Comparison of ENCODE assay signal across 1 cellular context in the genomic region with DNA sequence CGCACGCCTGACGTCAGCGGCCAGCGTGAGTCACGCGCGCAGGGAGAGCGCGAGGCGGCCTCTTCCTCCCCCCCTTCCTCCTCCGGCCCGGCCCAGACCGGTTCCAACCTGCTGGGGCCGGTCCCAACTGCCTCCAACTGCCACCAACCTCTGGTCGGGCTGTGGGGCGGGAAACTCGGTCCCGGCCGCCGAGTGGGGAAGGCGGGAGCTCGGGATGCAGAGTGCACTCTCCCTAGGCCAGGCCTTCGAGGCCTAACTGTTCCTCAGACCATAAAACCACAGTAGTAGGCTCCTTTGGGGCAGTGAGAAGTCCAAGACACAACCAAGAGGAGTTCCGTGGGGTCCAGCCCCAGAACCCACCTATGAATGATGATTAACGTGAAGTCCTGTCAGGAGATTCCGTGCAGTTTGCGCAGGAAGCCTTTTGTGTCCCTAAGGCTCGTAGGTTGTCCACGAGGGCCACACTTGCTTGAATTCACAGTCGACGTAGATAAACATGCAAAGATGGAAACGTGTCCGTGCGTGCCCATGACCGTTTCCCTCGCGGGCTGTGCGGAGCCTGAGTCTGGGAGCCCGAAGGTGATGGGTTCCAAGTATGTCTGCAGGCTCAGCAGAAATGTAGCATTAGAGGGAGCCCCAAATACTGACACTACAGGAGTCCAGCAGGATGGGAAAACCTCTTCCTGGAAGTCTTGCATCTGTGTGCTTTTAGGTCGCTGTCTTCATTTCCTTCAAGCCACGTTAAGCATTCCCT.
TF ChIP-seq lines count a peak whose summit lies in the region.

No MANE protein-coding gene starts in this region.

TF ChIP-seq in HepG2, 621 proteins besides CTCF, POLR2A, EP300 and RAD21 (continued from another document and continues in another):
- TF ChIP-seq, protein P1, sequence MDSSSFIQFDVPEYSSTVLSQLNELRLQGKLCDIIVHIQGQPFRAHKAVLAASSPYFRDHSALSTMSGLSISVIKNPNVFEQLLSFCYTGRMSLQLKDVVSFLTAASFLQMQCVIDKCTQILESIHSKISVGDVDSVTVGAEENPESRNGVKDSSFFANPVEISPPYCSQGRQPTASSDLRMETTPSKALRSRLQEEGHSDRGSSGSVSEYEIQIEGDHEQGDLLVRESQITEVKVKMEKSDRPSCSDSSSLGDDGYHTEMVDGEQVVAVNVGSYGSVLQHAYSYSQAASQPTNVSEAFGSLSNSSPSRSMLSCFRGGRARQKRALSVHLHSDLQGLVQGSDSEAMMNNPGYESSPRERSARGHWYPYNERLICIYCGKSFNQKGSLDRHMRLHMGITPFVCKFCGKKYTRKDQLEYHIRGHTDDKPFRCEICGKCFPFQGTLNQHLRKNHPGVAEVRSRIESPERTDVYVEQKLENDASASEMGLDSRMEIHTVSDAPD (CRISPR knock-in tag; IDR thresholded peaks at IDR 0.05) = no peak; the same call in 1 of the 2 replicates
- TF ChIP-seq PAWR (CRISPR knock-in tag; IDR thresholded peaks at IDR 0.05; ENCODE audit: borderline replicate concordance) = peak; percentile 28; the same call in 1 of the 2 replicates
- TF ChIP-seq NR2F2 (IDR thresholded peaks at IDR 0.05; ENCODE audit: borderline replicate concordance, low read depth) = no peak
- TF ChIP-seq, protein P2, sequence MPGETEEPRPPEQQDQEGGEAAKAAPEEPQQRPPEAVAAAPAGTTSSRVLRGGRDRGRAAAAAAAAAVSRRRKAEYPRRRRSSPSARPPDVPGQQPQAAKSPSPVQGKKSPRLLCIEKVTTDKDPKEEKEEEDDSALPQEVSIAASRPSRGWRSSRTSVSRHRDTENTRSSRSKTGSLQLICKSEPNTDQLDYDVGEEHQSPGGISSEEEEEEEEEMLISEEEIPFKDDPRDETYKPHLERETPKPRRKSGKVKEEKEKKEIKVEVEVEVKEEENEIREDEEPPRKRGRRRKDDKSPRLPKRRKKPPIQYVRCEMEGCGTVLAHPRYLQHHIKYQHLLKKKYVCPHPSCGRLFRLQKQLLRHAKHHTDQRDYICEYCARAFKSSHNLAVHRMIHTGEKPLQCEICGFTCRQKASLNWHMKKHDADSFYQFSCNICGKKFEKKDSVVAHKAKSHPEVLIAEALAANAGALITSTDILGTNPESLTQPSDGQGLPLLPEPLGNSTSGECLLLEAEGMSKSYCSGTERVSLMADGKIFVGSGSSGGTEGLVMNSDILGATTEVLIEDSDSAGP (CRISPR knock-in tag; IDR thresholded peaks at IDR 0.05; ENCODE audit: borderline replicate concordance) = peak; percentile 86
- no peak; the same call in 1 of the 2 replicates for TF ChIP-seq ZNF616 (CRISPR knock-in tag; IDR thresholded peaks at IDR 0.05; ENCODE audit: low read depth)
- TF ChIP-seq KDM3A (CRISPR knock-in tag; IDR thresholded peaks at IDR 0.05; ENCODE audit: low read depth) = peak; percentile 83
- TF ChIP-seq TBL1XR1 (IDR thresholded peaks at IDR 0.05; ENCODE audit: borderline replicate concordance, low read length, partially characterized antibody) = no peak
- peak; percentile 28; the same call in 1 of the 2 replicates for TF ChIP-seq ELF4 (CRISPR knock-in tag; IDR thresholded peaks at IDR 0.05; ENCODE audit: borderline replicate concordance)
- no peak; the same call in 1 of the 2 replicates for TF ChIP-seq HES4 (CRISPR knock-in tag; IDR thresholded peaks at IDR 0.05; ENCODE audit: borderline replicate concordance)
- no peak for TF ChIP-seq NFRKB (IDR thresholded peaks at IDR 0.05)
- TF ChIP-seq CBFB (CRISPR knock-in tag; IDR thresholded peaks at IDR 0.05) = no peak; the same call in 1 of the 2 replicates
- TF ChIP-seq, protein P3, sequence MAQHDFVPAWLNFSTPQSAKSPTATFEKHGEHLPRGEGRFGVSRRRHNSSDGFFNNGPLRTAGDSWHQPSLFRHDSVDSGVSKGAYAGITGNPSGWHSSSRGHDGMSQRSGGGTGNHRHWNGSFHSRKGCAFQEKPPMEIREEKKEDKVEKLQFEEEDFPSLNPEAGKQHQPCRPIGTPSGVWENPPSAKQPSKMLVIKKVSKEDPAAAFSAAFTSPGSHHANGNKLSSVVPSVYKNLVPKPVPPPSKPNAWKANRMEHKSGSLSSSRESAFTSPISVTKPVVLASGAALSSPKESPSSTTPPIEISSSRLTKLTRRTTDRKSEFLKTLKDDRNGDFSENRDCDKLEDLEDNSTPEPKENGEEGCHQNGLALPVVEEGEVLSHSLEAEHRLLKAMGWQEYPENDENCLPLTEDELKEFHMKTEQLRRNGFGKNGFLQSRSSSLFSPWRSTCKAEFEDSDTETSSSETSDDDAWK (CRISPR knock-in tag; IDR thresholded peaks at IDR 0.05) = no peak
- TF ChIP-seq ZNF225 (CRISPR knock-in tag; IDR thresholded peaks at IDR 0.05) = no peak
- TF ChIP-seq ZNF510 (CRISPR knock-in tag; IDR thresholded peaks at IDR 0.05; ENCODE audit: low read depth) = peak; percentile 18; the same call in 1 of the 2 replicates
- no peak; the same call in 1 of the 2 replicates for TF ChIP-seq ZNF713 (CRISPR knock-in tag; IDR thresholded peaks at IDR 0.05)
- no peak for TF ChIP-seq ZBTB42 (CRISPR knock-in tag; IDR thresholded peaks at IDR 0.05)
- TF ChIP-seq, protein P4, sequence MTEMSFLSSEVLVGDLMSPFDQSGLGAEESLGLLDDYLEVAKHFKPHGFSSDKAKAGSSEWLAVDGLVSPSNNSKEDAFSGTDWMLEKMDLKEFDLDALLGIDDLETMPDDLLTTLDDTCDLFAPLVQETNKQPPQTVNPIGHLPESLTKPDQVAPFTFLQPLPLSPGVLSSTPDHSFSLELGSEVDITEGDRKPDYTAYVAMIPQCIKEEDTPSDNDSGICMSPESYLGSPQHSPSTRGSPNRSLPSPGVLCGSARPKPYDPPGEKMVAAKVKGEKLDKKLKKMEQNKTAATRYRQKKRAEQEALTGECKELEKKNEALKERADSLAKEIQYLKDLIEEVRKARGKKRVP (CRISPR knock-in tag; IDR thresholded peaks at IDR 0.05) = peak in 1 of 2 experiments; percentile 59; a peak in 2 of 4 replicates
- TF ChIP-seq ZNF75D (CRISPR knock-in tag; IDR thresholded peaks at IDR 0.05; ENCODE audit: borderline replicate concordance) = peak; percentile 81; the same call in 1 of the 2 replicates
- TF ChIP-seq MIER3 (CRISPR knock-in tag; IDR thresholded peaks at IDR 0.05; ENCODE audit: borderline replicate concordance) = peak; percentile 24; the same call in 1 of the 2 replicates
- peak; percentile 87; the same call in 1 of the 2 replicates for TF ChIP-seq MED13 (CRISPR knock-in tag; IDR thresholded peaks at IDR 0.05)
- TF ChIP-seq ZNF724P (CRISPR knock-in tag; IDR thresholded peaks at IDR 0.05; ENCODE audit: borderline replicate concordance) = peak; percentile 87; the same call in 1 of the 2 replicates
- TF ChIP-seq, protein P5, sequence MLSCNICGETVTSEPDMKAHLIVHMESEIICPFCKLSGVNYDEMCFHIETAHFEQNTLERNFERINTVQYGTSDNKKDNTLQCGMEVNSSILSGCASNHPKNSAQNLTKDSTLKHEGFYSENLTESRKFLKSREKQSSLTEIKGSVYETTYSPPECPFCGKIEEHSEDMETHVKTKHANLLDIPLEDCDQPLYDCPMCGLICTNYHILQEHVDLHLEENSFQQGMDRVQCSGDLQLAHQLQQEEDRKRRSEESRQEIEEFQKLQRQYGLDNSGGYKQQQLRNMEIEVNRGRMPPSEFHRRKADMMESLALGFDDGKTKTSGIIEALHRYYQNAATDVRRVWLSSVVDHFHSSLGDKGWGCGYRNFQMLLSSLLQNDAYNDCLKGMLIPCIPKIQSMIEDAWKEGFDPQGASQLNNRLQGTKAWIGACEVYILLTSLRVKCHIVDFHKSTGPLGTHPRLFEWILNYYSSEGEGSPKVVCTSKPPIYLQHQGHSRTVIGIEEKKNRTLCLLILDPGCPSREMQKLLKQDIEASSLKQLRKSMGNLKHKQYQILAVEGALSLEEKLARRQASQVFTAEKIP (CRISPR knock-in tag; IDR thresholded peaks at IDR 0.05; ENCODE audit: borderline replicate concordance) = no peak
- TF ChIP-seq, protein P6, sequence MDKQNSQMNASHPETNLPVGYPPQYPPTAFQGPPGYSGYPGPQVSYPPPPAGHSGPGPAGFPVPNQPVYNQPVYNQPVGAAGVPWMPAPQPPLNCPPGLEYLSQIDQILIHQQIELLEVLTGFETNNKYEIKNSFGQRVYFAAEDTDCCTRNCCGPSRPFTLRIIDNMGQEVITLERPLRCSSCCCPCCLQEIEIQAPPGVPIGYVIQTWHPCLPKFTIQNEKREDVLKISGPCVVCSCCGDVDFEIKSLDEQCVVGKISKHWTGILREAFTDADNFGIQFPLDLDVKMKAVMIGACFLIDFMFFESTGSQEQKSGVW (CRISPR knock-in tag; IDR thresholded peaks at IDR 0.05; ENCODE audit: borderline replicate concordance) = no peak
- TF ChIP-seq MEIS1 (CRISPR knock-in tag; IDR thresholded peaks at IDR 0.05; ENCODE audit: borderline replicate concordance) = no peak
- TF ChIP-seq, protein P7, sequence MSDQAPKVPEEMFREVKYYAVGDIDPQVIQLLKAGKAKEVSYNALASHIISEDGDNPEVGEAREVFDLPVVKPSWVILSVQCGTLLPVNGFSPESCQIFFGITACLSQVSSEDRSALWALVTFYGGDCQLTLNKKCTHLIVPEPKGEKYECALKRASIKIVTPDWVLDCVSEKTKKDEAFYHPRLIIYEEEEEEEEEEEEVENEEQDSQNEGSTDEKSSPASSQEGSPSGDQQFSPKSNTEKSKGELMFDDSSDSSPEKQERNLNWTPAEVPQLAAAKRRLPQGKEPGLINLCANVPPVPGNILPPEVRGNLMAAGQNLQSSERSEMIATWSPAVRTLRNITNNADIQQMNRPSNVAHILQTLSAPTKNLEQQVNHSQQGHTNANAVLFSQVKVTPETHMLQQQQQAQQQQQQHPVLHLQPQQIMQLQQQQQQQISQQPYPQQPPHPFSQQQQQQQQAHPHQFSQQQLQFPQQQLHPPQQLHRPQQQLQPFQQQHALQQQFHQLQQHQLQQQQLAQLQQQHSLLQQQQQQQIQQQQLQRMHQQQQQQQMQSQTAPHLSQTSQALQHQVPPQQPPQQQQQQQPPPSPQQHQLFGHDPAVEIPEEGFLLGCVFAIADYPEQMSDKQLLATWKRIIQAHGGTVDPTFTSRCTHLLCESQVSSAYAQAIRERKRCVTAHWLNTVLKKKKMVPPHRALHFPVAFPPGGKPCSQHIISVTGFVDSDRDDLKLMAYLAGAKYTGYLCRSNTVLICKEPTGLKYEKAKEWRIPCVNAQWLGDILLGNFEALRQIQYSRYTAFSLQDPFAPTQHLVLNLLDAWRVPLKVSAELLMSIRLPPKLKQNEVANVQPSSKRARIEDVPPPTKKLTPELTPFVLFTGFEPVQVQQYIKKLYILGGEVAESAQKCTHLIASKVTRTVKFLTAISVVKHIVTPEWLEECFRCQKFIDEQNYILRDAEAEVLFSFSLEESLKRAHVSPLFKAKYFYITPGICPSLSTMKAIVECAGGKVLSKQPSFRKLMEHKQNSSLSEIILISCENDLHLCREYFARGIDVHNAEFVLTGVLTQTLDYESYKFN (CRISPR knock-in tag; conservative IDR thresholded peaks at IDR 0.05) = peak; percentile 32; the same call in 1 of the 2 replicates
- peak; percentile 84 for TF ChIP-seq ZNF232 (CRISPR knock-in tag; IDR thresholded peaks at IDR 0.05; ENCODE audit: borderline replicate concordance)
- TF ChIP-seq, protein P8, sequence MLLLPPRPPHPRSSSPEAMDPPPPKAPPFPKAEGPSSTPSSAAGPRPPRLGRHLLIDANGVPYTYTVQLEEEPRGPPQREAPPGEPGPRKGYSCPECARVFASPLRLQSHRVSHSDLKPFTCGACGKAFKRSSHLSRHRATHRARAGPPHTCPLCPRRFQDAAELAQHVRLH (CRISPR knock-in tag; IDR thresholded peaks at IDR 0.05; ENCODE audit: borderline replicate concordance, low read depth) = peak; percentile 94
- TF ChIP-seq ZNF44 (CRISPR knock-in tag; IDR thresholded peaks at IDR 0.05) = no peak
- no peak for TF ChIP-seq AGO1 (IDR thresholded peaks at IDR 0.05; ENCODE audit: low read depth, low read length, poor library complexity, severe bottlenecking)
- TF ChIP-seq, protein P9, sequence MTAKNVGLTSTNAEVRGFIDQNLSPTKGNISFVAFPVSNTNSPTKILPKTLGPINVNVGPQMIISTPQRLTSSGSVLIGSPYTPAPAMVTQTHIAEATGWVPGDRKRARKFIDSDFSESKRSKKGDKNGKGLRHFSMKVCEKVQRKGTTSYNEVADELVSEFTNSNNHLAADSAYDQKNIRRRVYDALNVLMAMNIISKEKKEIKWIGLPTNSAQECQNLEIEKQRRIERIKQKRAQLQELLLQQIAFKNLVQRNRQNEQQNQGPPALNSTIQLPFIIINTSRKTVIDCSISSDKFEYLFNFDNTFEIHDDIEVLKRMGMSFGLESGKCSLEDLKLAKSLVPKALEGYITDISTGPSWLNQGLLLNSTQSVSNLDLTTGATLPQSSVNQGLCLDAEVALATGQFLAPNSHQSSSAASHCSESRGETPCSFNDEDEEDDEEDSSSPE (CRISPR knock-in tag; IDR thresholded peaks at IDR 0.05) = peak; percentile 97
- no peak for TF ChIP-seq ZNF550 (CRISPR knock-in tag; IDR thresholded peaks at IDR 0.05; ENCODE audit: borderline replicate concordance)
- TF ChIP-seq ZMYM4 (CRISPR knock-in tag; IDR thresholded peaks at IDR 0.05) = no peak; the same call in 1 of the 2 replicates
- TF ChIP-seq, protein P10, sequence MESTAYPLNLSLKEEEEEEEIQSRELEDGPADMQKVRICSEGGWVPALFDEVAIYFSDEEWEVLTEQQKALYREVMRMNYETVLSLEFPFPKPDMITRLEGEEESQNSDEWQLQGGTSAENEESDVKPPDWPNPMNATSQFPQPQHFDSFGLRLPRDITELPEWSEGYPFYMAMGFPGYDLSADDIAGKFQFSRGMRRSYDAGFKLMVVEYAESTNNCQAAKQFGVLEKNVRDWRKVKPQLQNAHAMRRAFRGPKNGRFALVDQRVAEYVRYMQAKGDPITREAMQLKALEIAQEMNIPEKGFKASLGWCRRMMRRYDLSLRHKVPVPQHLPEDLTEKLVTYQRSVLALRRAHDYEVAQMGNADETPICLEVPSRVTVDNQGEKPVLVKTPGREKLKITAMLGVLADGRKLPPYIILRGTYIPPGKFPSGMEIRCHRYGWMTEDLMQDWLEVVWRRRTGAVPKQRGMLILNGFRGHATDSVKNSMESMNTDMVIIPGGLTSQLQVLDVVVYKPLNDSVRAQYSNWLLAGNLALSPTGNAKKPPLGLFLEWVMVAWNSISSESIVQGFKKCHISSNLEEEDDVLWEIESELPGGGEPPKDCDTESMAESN (CRISPR knock-in tag; conservative IDR thresholded peaks at IDR 0.05) = peak; percentile 86
- no peak; the same call in none of the 2 replicates for TF ChIP-seq SIX4 (CRISPR knock-in tag; IDR thresholded peaks at IDR 0.05)
- TF ChIP-seq SIN3A (IDR thresholded peaks at IDR 0.05; ENCODE audit: borderline replicate concordance, low read depth, low read length) = 0 out of 2 replicates have a peak, but pooled peaks have one; percentile 15
- TF ChIP-seq, protein P11, sequence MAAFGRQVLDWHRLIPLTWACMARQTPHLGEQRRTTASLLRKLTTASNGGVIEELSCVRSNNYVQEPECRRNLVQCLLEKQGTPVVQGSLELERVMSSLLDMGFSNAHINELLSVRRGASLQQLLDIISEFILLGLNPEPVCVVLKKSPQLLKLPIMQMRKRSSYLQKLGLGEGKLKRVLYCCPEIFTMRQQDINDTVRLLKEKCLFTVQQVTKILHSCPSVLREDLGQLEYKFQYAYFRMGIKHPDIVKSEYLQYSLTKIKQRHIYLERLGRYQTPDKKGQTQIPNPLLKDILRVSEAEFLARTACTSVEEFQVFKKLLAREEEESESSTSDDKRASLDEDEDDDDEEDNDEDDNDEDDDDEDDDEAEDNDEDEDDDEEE (CRISPR knock-in tag; IDR thresholded peaks at IDR 0.05) = 0 out of 2 replicates have a peak, but pooled peaks have one; percentile 22
- no peak for TF ChIP-seq TAF15 (IDR thresholded peaks at IDR 0.05; ENCODE audit: low read depth, low read length, poor library complexity, severe bottlenecking)
- TF ChIP-seq NFIB (CRISPR knock-in tag; IDR thresholded peaks at IDR 0.05; ENCODE audit: borderline replicate concordance) = peak; percentile 75; the same call in 1 of the 2 replicates
- TF ChIP-seq, protein P12, sequence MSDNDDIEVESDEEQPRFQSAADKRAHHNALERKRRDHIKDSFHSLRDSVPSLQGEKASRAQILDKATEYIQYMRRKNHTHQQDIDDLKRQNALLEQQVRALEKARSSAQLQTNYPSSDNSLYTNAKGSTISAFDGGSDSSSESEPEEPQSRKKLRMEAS (IDR thresholded peaks at IDR 0.05) = peak; percentile 78; the same call in 1 of the 2 replicates
